Comparison of ENCODE assay signal across 18 cellular contexts in genomic region chr4:14880805-14881204, GRCh38.
DNase-seq lines count a peak whose midpoint lies in the region; ATAC-seq lines count a peak whose summit lies in the region.
"Had no signal": no experiment of that assay in that cellular context is flagged by ENCODE, and none has a peak within 500 bp of the region (broad histone marks: within the 10 kb centered on the region; RNA-seq: fewer than 3 reads in every experiment).

No MANE protein-coding gene starts in this region.

- H3K4me3 Mint-ChIP-seq in activated CD4-positive, alpha-beta memory T cell treated with anti-CD3 and anti-CD28 coated beads for 36 hours: no peak overlapping the region

- POLR2A ChIA-PET in activated CD4-positive, alpha-beta memory T cell treated with anti-CD3 and anti-CD28 coated beads for 36 hours (lab: Charles Lee): no interaction called here

- DNase-seq in EL: peak; percentile 8
- DNase-seq in RKO (ENCODE audit: low spot score): peak; percentile 4
- DNase-seq in pons (ENCODE audit: low spot score): peak; percentile 70
- no peak for DNase-seq in activated CD4-positive, alpha-beta memory T cell treated with anti-CD3 and anti-CD28 coated beads for 36 hours
- DNase-seq in HUDEP-2 (lab: John Stamatoyannopoulos, UW; ENCODE audit: unreplicated experiment in 76 of 76): no peak
- no peak for DNase-seq in stimulated activated naive CD4-positive, alpha-beta T cell treated with Interleukin-2 at 50 U/mL for 16 hours (lab: John Stamatoyannopoulos, UW)
- DNase-seq: BE2C; GOT3; HCEC 1CT; IMR-90; MG63; NCI-H1417; NCI-H1694 treated with DMSO at 0.1 percent for 48 hours; NCI-H2081 treated with DMSO at 0.1 percent for 48 hours; NK-92 treated with Interleukin-12 subunit alpha and Interleukin-12 subunit beta, amount 100 ng/mL, for 24 hours had no signal

- peaks cover 14% of the 10 kb centered on the region for H3K4me1 Mint-ChIP-seq in activated CD4-positive, alpha-beta memory T cell treated with anti-CD3 and anti-CD28 coated beads for 36 hours (ENCODE audit: low read depth)

- no peaks in the 10 kb centered on the region for H3K9me3 Mint-ChIP-seq in activated CD4-positive, alpha-beta memory T cell treated with anti-CD3 and anti-CD28 coated beads for 36 hours

- peaks cover 3% of the 10 kb centered on the region for H3K27me3 Mint-ChIP-seq in activated CD4-positive, alpha-beta memory T cell treated with anti-CD3 and anti-CD28 coated beads for 36 hours

- CTCF ChIA-PET in activated CD4-positive, alpha-beta memory T cell treated with anti-CD3 and anti-CD28 coated beads for 36 hours (lab: Charles Lee): no interaction called here

- no peak overlapping the region for H3K27ac Mint-ChIP-seq in activated CD4-positive, alpha-beta memory T cell treated with anti-CD3 and anti-CD28 coated beads for 36 hours

- H3K36me3 Mint-ChIP-seq in activated CD4-positive, alpha-beta memory T cell treated with anti-CD3 and anti-CD28 coated beads for 36 hours: no peaks in the 10 kb centered on the region

- peak; percentile 34 for ATAC-seq in esophagus mucosa
- ATAC-seq in GM21619 (IDR thresholded peaks at IDR 0.05; ENCODE audit: unreplicated experiment): no peak
- ATAC-seq: Right ventricle myocardium inferior had no signal

- intact Hi-C loops in activated CD4-positive, alpha-beta memory T cell treated with anti-CD3 and anti-CD28 coated beads for 36 hours (cut with micrococcal nuclease): no loop called here

Comparison
In these comparisons a context has a peak if more than half of its experiments do, and no peak if none do; other contexts are left out.
1. DNase-seq: peak in EL (single experiment), RKO (single experiment) and pons (single experiment); none in activated CD4-positive, alpha-beta memory T cell treated with anti-CD3 and anti-CD28 coated beads for 36 hours (single experiment), HUDEP-2 (0 of 76) and stimulated activated naive CD4-positive, alpha-beta T cell treated with Interleukin-2 at 50 U/mL for 16 hours (single experiment).